In genomic region chr19:52857378-52858191, GRCh38 we compare ENCODE assay signal across 8 cellular contexts. TPM values are rescaled to one million over a fixed set of nuclear protein-coding genes. Genes with fewer than 3 reads are reported as not detected.
DNase-seq lines count a peak whose midpoint lies in the region; ATAC-seq and TF ChIP-seq lines count a peak whose summit lies in the region.
"Not testable (repeated sequence)": the region's sequence is repeated elsewhere in the genome, so short reads cannot be mapped to it uniquely, and the experiment has no call there.

TSS of gene ZNF468 (minus strand) at chr19:52857619. CDS start at chr19:52854272, 3,347 bp downstream.

- peaks cover 36% of the 10 kb centered on the region for H3K36me3 Mint-ChIP-seq in activated CD8-positive, alpha-beta T cell treated with anti-CD3 and anti-CD28 coated beads, Interleukin-2, amount 10 ng/mL, durations not matched to agents 7 days and 5 days (ENCODE audit: low read depth)

- intact Hi-C loops in right lobe of liver (cut with DNase I), result not testable (repeated sequence)

- CTCF ChIA-PET in activated CD8-positive, alpha-beta T cell treated with anti-CD3 and anti-CD28 coated beads, Interleukin-2, amount 10 ng/mL, durations not matched to agents 7 days and 5 days (lab: Charles Lee), result not testable (repeated sequence)

- 5 to 7% methylated on average over 38 to 43 of the region's 43 CpGs for WGBS in ectodermal cell, 2 experiments
- 3% methylated on average over 13 of the region's 43 CpGs for WGBS in right lobe of liver (ENCODE audit: insufficient coverage, low coverage, low lambda C conversion rate, missing lambda C conversion rate)

- POLR2A ChIA-PET in activated CD8-positive, alpha-beta T cell treated with anti-CD3 and anti-CD28 coated beads, Interleukin-2, amount 10 ng/mL, durations not matched to agents 7 days and 5 days (lab: Charles Lee), result not testable (repeated sequence)

- peak; percentile 72 for DNase-seq in NCI-H82 (lab: John Stamatoyannopoulos, UW)
- DNase-seq in activated CD8-positive, alpha-beta T cell treated with anti-CD3 and anti-CD28 coated beads, Interleukin-2, amount 10 ng/mL, durations not matched to agents 7 days and 5 days, result peak; percentile 80
- peak; percentile 67 to 79 (median 78) for DNase-seq in right lobe of liver
- peak; percentile 52 to 57 for DNase-seq in stimulated activated CD4-positive, alpha-beta T cell treated with anti-CD3 and anti-CD28 coated beads, Interleukin-2, amount 100 ng/mL, for 48 hours

- not testable (repeated sequence) for TF ChIP-seq CTCF in C4-2B (conservative IDR thresholded peaks at IDR 0.05)
- peak in 1 of 4 donors; percentile 15 for TF ChIP-seq CTCF in right lobe of liver (IDR thresholded peaks at IDR 0.05)

- H3K9me3 Mint-ChIP-seq in activated CD8-positive, alpha-beta T cell treated with anti-CD3 and anti-CD28 coated beads, Interleukin-2, amount 10 ng/mL, durations not matched to agents 7 days and 5 days (ENCODE audit: insufficient read depth), result not testable (repeated sequence)

- ATAC-seq in GM19351 (IDR thresholded peaks at IDR 0.05; ENCODE audit: unreplicated experiment), result peak; percentile 95
- ATAC-seq in HG03460 (IDR thresholded peaks at IDR 0.05; ENCODE audit: unreplicated experiment), result peak; percentile 95
- peak; percentile 99 for ATAC-seq in activated CD8-positive, alpha-beta T cell treated with anti-CD3 and anti-CD28 coated beads, Interleukin-2, amount 10 ng/mL, durations not matched to agents 7 days and 5 days
- ATAC-seq in right lobe of liver, result peak; percentile 99 to 100 (median 100)

- H3K27me3 ChIP-seq in ectodermal cell (ENCODE audit: control insufficient read depth, insufficient read depth, low read length, poor library complexity, severe bottlenecking); right lobe of liver: not testable (repeated sequence)

- peaks cover 18% of the 10 kb centered on the region for H3K4me1 Mint-ChIP-seq in activated CD8-positive, alpha-beta T cell treated with anti-CD3 and anti-CD28 coated beads, Interleukin-2, amount 10 ng/mL, durations not matched to agents 7 days and 5 days (ENCODE audit: low read depth)

- H3K27ac Mint-ChIP-seq in activated CD8-positive, alpha-beta T cell treated with anti-CD3 and anti-CD28 coated beads, Interleukin-2, amount 10 ng/mL, durations not matched to agents 7 days and 5 days, result peak within 1 kb of the TSS; percentile 89

- TF ChIP-seq POLR2A in right lobe of liver (IDR thresholded peaks at IDR 0.05), result peak; percentile 27

- H3K4me3 Mint-ChIP-seq in activated CD8-positive, alpha-beta T cell treated with anti-CD3 and anti-CD28 coated beads, Interleukin-2, amount 10 ng/mL, durations not matched to agents 7 days and 5 days, result peak within 1 kb of the TSS; percentile 94

- H3K4me3 ChIP-seq in ectodermal cell (ENCODE audit: insufficient read depth, low read depth, low read length) (peak within 1 kb of the TSS; percentile 66), right lobe of liver (peak within 1 kb of the TSS; percentile 48 to 66 (median 54))

- not testable (repeated sequence) for H3K9me3 ChIP-seq in ectodermal cell (ENCODE audit: control insufficient read depth, low read length); right lobe of liver

- not testable (repeated sequence) for H3K36me3 ChIP-seq in ectodermal cell (ENCODE audit: control insufficient read depth, insufficient read depth, low read length); right lobe of liver

- H3K27ac ChIP-seq in C4-2B, result peak within 1 kb of the TSS; percentile 59
- not testable (repeated sequence) for H3K27ac ChIP-seq in ectodermal cell (ENCODE audit: insufficient read depth, low read depth, low read length, poor library complexity, severe bottlenecking); right lobe of liver

- H3K4me1 ChIP-seq in ectodermal cell (ENCODE audit: control insufficient read depth, insufficient read depth, low read length); right lobe of liver: not testable (repeated sequence)

- not testable (repeated sequence) for H3K27me3 Mint-ChIP-seq in activated CD8-positive, alpha-beta T cell treated with anti-CD3 and anti-CD28 coated beads, Interleukin-2, amount 10 ng/mL, durations not matched to agents 7 days and 5 days (ENCODE audit: low read depth)

RNA-seq across cellular contexts. Expression of gene ZNF468, which starts in this region (rescaled TPM):
- 10 to 100 TPM; 21.2 to 26.7 TPM for total RNA-seq in activated CD8-positive, alpha-beta T cell treated with anti-CD3 and anti-CD28 coated beads, Interleukin-2, amount 10 ng/mL, durations not matched to agents 7 days and 5 days
- 28.2 TPM for polyA plus RNA-seq in ectodermal cell (2013, experiment 1 of 4)
- 28.2 TPM for polyA plus RNA-seq in ectodermal cell (2013, experiment 2 of 4)
- polyA plus RNA-seq in ectodermal cell (2013, experiment 3 of 4), result 17.7 TPM
- 20.2 TPM for polyA plus RNA-seq in ectodermal cell (2013, experiment 4 of 4)
- 1 to 10 TPM; 1.6 to 4.2 (median 2.9) TPM for total RNA-seq in right lobe of liver

Comparison
In these comparisons a context has a peak if more than half of its experiments do, and no peak if none do; other contexts are left out.
1. RNA of gene ZNF468 (total RNA-seq): 21.2 to 26.7 TPM in activated CD8-positive, alpha-beta T cell treated with anti-CD3 and anti-CD28 coated beads, Interleukin-2, amount 10 ng/mL, durations not matched to agents 7 days and 5 days; 1.6 to 4.2 TPM in right lobe of liver; every median in the first group is over 4 times any median in the second.
2. Peak in every context shown above with its lines, with median percentiles within 50 percentile points of each other: ATAC-seq and DNase-seq.